Comparison of ENCODE assay signal across 7 cellular contexts in genomic region chr5:180500300-180500699, GRCh38. TPM values are rescaled to one million over a fixed set of nuclear protein-coding genes. Genes with fewer than 3 reads are reported as not detected.
DNase-seq lines count a peak whose midpoint lies in the region; ATAC-seq, FAIRE-seq and TF ChIP-seq lines count a peak whose summit lies in the region.
"Not testable (repeated sequence)": the region's sequence is repeated elsewhere in the genome, so short reads cannot be mapped to it uniquely, and the experiment has no call there.

No MANE protein-coding gene starts in this region.

- 86% methylated on average over 9 of the region's 9 CpGs for WGBS in A549 (ENCODE audit: missing lambda C conversion rate)
- 92 to 93% methylated on average over 3 to 9 of the region's 9 CpGs for WGBS in endodermal cell (ENCODE audit: insufficient coverage in 1 of 2, insufficient read length in 1 of 2), 2 experiments
- 97% methylated on average over 9 of the region's 9 CpGs for WGBS in HepG2 (ENCODE audit: low lambda C conversion rate)

- not testable (repeated sequence) for TF ChIP-seq EP300 in A549 (IDR thresholded peaks at IDR 0.05); HepG2 (IDR thresholded peaks at IDR 0.05; ENCODE audit: low read depth in 2 of 2, low read length in 2 of 2); HepG2 (CRISPR knock-in tag; IDR thresholded peaks at IDR 0.05; ENCODE audit: borderline replicate concordance)

- not testable (repeated sequence) for H3K9ac ChIP-seq in DND-41 (ENCODE audit: low read depth, low read length); endodermal cell (ENCODE audit: extremely low read depth, low read length, poor library complexity, severe bottlenecking); HepG2 (ENCODE audit: insufficient read depth, low read depth, low read length)

- H3K27ac ChIP-seq in A549; DND-41 (ENCODE audit: low read length); OCI-LY7 (ENCODE audit: low read depth, low read length, poor library complexity, severe bottlenecking); VCaP; endodermal cell (ENCODE audit: low read depth, low read length); HepG2 (ENCODE audit: extremely low read length, insufficient read depth, low read length): not testable (repeated sequence)

- TF ChIP-seq CTCF in A549 (IDR thresholded peaks at IDR 0.05): peak; percentile 20; the same call in 1 of the 3 replicates
- TF ChIP-seq CTCF in DND-41 (IDR thresholded peaks at IDR 0.05; ENCODE audit: borderline replicate concordance, extremely low read depth, low read length, poor library complexity, severe bottlenecking); HepG2 (CRISPR knock-in tag; IDR thresholded peaks at IDR 0.05): not testable (repeated sequence)
- peak; percentile 59 for TF ChIP-seq CTCF in OCI-LY7 (conservative IDR thresholded peaks at IDR 0.05; ENCODE audit: low read length)
- TF ChIP-seq CTCF in VCaP (conservative IDR thresholded peaks at IDR 0.05): 0 out of 2 replicates have a peak, but pooled peaks have one; percentile 28
- peak; percentile 25 for TF ChIP-seq CTCF in endodermal cell (conservative IDR thresholded peaks at IDR 0.05)

- not testable (repeated sequence) for H3K27me3 Mint-ChIP-seq in endodermal cell (ENCODE audit: insufficient read depth)

- peaks cover 43% of the 10 kb centered on the region for H3K36me3 Mint-ChIP-seq in endodermal cell (ENCODE audit: low read depth)

- H3K36me3 ChIP-seq in DND-41 (ENCODE audit: insufficient read depth, low read length): peaks cover 64% of the 10 kb centered on the region
- peaks cover 88% of the 10 kb centered on the region for H3K36me3 ChIP-seq in OCI-LY7 (ENCODE audit: insufficient read depth, low read length)
- H3K36me3 ChIP-seq in endodermal cell (ENCODE audit: control insufficient read depth, insufficient read depth, low read length): peaks cover 43% of the 10 kb centered on the region
- H3K36me3 ChIP-seq in HepG2 (replicated peaks in 1 of 2; ENCODE audit: control insufficient read depth in 1 of 2, insufficient read depth in 2 of 2, low read length in 2 of 2): not testable (repeated sequence)

- CTCF ChIA-PET in A549 (lab: Yijun Ruan, JAX) (interaction anchor here (0.9 to 2.2 kb wide), 4 partner anchors 12 to 207 kb away, joined by 4 to 8 read pairs (median 4); no protein-coding TSS in a partner anchor), HEK293T (lab: Yijun Ruan, JAX) (interaction anchor here (0.7 to 1.4 kb wide), 3 partner anchors 17 to 42 kb away, joined by 3 to 6 read pairs (median 3); no protein-coding TSS in a partner anchor)
- CTCF ChIA-PET in OCI-LY7 (lab: Charles Lee; ENCODE audit: unreplicated experiment); HepG2 (lab: Yijun Ruan, JAX; ENCODE audit: low intra/inter-chr PET ratio, low total read pairs): not testable (repeated sequence)

- not testable (repeated sequence) for H3K9me2 ChIP-seq in OCI-LY7 (ENCODE audit: insufficient read depth, low read length)

- H3K9me3 Mint-ChIP-seq in endodermal cell: not testable (repeated sequence)

- peaks cover 17% of the 10 kb centered on the region for H3K4me1 Mint-ChIP-seq in endodermal cell

- peaks cover 76% of the 10 kb centered on the region for H4K20me1 ChIP-seq in DND-41 (ENCODE audit: insufficient read depth, low read length)
- H4K20me1 ChIP-seq in OCI-LY7 (ENCODE audit: insufficient read depth, low read length): peaks cover 28% of the 10 kb centered on the region
- H4K20me1 ChIP-seq in HepG2 (ENCODE audit: insufficient read depth, low read length): peaks cover 36% of the 10 kb centered on the region

- in situ Hi-C loops in HepG2 (cut with HindIII; ENCODE audit: extremely low pct_ligation_motif_present, low pct_unique_long_range_greater_than_20kb): not testable (repeated sequence)

- TF ChIP-seq RAD21 in A549 (conservative IDR thresholded peaks at IDR 0.05 in 1 of 2, IDR thresholded peaks at IDR 0.05 in 1 of 2); HepG2 (CRISPR knock-in tag; IDR thresholded peaks at IDR 0.05): not testable (repeated sequence)

- not testable (repeated sequence) for TF ChIP-seq POLR2A in A549 (IDR thresholded peaks at IDR 0.05; ENCODE audit: low read length); HepG2 (IDR thresholded peaks at IDR 0.05; ENCODE audit: insufficient read depth in 1 of 2, low read depth in 2 of 2, low read length in 2 of 2)

- not testable (repeated sequence) for BruUV-seq in OCI-LY7 (replicated peaks; lab: Mats Ljungman, UMichigan); HepG2 (replicated peaks; lab: Mats Ljungman, UMichigan)

- DNase-seq in A549 (ENCODE audit: low read depth in 1 of 2, low spot score in 1 of 2); HEK293T (ENCODE audit: extremely low spot score); OCI-LY7 (ENCODE audit: low spot score); HepG2 (ENCODE audit: low spot score): not testable (repeated sequence)
- DNase-seq in DND-41 (peak; percentile 28), endodermal cell (peak; percentile 52)

- not testable (repeated sequence) for H2AFZ ChIP-seq in DND-41 (ENCODE audit: low read depth, low read length); OCI-LY7 (ENCODE audit: low read length); HepG2 (ENCODE audit: low read length)

- POLR2A ChIA-PET in A549 (lab: Yijun Ruan, JAX): interaction anchor here (0.6 kb wide), 1 partner anchor 20 kb away, joined by 3 read pairs; no protein-coding TSS in a partner anchor
- POLR2A ChIA-PET in HEK293T (lab: Yijun Ruan, JAX); OCI-LY7 (lab: Charles Lee); HepG2 (lab: Yijun Ruan, JAX): not testable (repeated sequence)

- H3K79me2 ChIP-seq in DND-41 (ENCODE audit: insufficient read depth, low read length) (peaks cover 100% of the 10 kb centered on the region), OCI-LY7 (ENCODE audit: insufficient read depth, low read depth, low read length) (peaks cover 93% of the 10 kb centered on the region), HepG2 (ENCODE audit: insufficient read depth, low read length) (peaks cover 84% of the 10 kb centered on the region)

- not testable (repeated sequence) for H3K4me3 Mint-ChIP-seq in endodermal cell

- not testable (repeated sequence) for H3K27ac Mint-ChIP-seq in endodermal cell

- not testable (repeated sequence) for FAIRE-seq in A549 (lab: Jason Lieb, UNC); HepG2 (lab: Jason Lieb, UNC)

- H3K4me3 ChIP-seq in A549; DND-41 (ENCODE audit: low read depth in 1 of 2, low read length in 2 of 2); OCI-LY7 (ENCODE audit: low read depth, low read length, poor library complexity, severe bottlenecking); endodermal cell (ENCODE audit: low read length); HepG2 (replicated peaks in 1 of 3; ENCODE audit: insufficient read depth in 1 of 3, low read depth in 2 of 3, low read length in 3 of 3): not testable (repeated sequence)

- H3K4me2 ChIP-seq in A549; DND-41 (ENCODE audit: insufficient read depth, low read length); OCI-LY7 (ENCODE audit: low read length); HepG2 (ENCODE audit: low read depth, low read length): not testable (repeated sequence)

- peak in 1 of 2 experiments; percentile 45; a peak in 1 of 6 replicates for ATAC-seq in A549
- not testable (repeated sequence) for ATAC-seq in DND-41 (ENCODE audit: insufficient read depth, low read depth); HepG2

- H3K9me3 ChIP-seq in A549; DND-41 (ENCODE audit: insufficient read depth, low read length, severe bottlenecking); OCI-LY7 (ENCODE audit: low read length); endodermal cell (ENCODE audit: control insufficient read depth, low read length); HepG2 (ENCODE audit: low read length): not testable (repeated sequence)

- H3K4me1 ChIP-seq in A549 (peaks cover 14% of the 10 kb centered on the region), DND-41 (ENCODE audit: insufficient read depth, low read length) (peaks cover 19% of the 10 kb centered on the region), OCI-LY7 (ENCODE audit: insufficient read depth, low read length, poor library complexity, severe bottlenecking) (peaks cover 13% of the 10 kb centered on the region), HepG2 (ENCODE audit: insufficient read depth, low read length) (peaks cover 46% of the 10 kb centered on the region)
- not testable (repeated sequence) for H3K4me1 ChIP-seq in endodermal cell (ENCODE audit: control insufficient read depth, insufficient read depth, low read length)

- not testable (repeated sequence) for H3K27me3 ChIP-seq in DND-41 (ENCODE audit: insufficient read depth, low read length, poor library complexity); endodermal cell (ENCODE audit: control insufficient read depth, insufficient read depth, low read length, poor library complexity, severe bottlenecking); HepG2 (ENCODE audit: control insufficient read depth in 1 of 2, insufficient read depth in 2 of 2, low read length in 2 of 2)

- intact Hi-C loops in OCI-LY7 (cut with micrococcal nuclease; ENCODE audit: unreplicated experiment); HepG2 (cut with micrococcal nuclease; ENCODE audit: unreplicated experiment): not testable (repeated sequence)

RNA-seq across cellular contexts. Expression of gene CNOT6, which starts 6.1 kb away (rescaled TPM):
- 28.5 and 31.9 TPM in 2 replicates for polyA plus RNA-seq in A549 (2011; rRNA removed)
- polyA plus RNA-seq in A549 (2012; cell fraction: cytosol; rRNA removed): 11.3 and 14.4 TPM in 2 replicates
- 6.3 and 7.7 TPM in 2 replicates for polyA plus RNA-seq in A549 (2012; cell fraction: nucleus; rRNA removed)
- 16.9 to 18.2 TPM (median 18.1 TPM) in 3 replicates for polyA plus RNA-seq in A549 (2017; fragmentation: RNase III; extraction: RNeasy Plus Mini Kit Qiagen cat#74134 plus additional on column Dnase treatment)
- 14.3 and 15.2 TPM in 2 replicates for polyA minus RNA-seq in A549 (2011; rRNA and poly(A)+ RNA removed)
- total RNA-seq in OCI-LY7 (2014; rRNA removed; shearing (Covaris generic)): 9.4 and 9.8 TPM in 2 replicates
- total RNA-seq in OCI-LY7 (2022): 30.1 and 34.0 TPM in 2 replicates
- 10 to 100 TPM; 40.4 to 42.9 TPM for total RNA-seq in endodermal cell
- 43.1 TPM for polyA plus RNA-seq in endodermal cell (2013, experiment 1 of 2)
- 44.9 TPM for polyA plus RNA-seq in endodermal cell (2013, experiment 2 of 2)
- 8.8 and 20.9 TPM in 2 replicates for total RNA-seq in HepG2 (2016; rRNA removed; fragmentation: Illumina TruSeq; extraction: Trizol)
- 4.0 and 5.8 TPM in 2 replicates for total RNA-seq in HepG2 (2016; cell fraction: cytosol; rRNA removed; fragmentation: Illumina TruSeq; extraction: Trizol; ENCODE audit: low read depth)
- total RNA-seq in HepG2 (2016; cell fraction: insoluble cytoplasmic fraction; rRNA removed; fragmentation: Illumina TruSeq; extraction: Trizol): 8.8 and 21.7 TPM in 2 replicates
- total RNA-seq in HepG2 (2016; cell fraction: membrane; rRNA removed; fragmentation: Illumina TruSeq; extraction: Trizol): 12.3 and 13.7 TPM in 2 replicates
- total RNA-seq in HepG2 (2016; cell fraction: nucleus; rRNA removed; fragmentation: Illumina TruSeq; extraction: Trizol): 13.5 and 15.2 TPM in 2 replicates
- polyA plus RNA-seq in HepG2 (2011; rRNA removed): 8.2 and 9.1 TPM in 2 replicates
- polyA plus RNA-seq in HepG2 (2011; cell fraction: cytosol; rRNA removed): 4.1 and 6.7 TPM in 2 replicates
- polyA plus RNA-seq in HepG2 (2011; cell fraction: nucleus; rRNA removed): 4.3 and 5.9 TPM in 2 replicates
- 9.5 and 13.5 TPM in 2 replicates for polyA plus RNA-seq in HepG2 (2012)
- 1.5 and 2.1 TPM in 2 replicates for polyA plus RNA-seq in HepG2 (2016; cell fraction: cytosol; fragmentation: Illumina TruSeq; extraction: Trizol; ENCODE audit: low read depth)
- 22.1 and 25.0 TPM in 2 replicates for polyA plus RNA-seq in HepG2 (2016; cell fraction: insoluble cytoplasmic fraction; fragmentation: Illumina TruSeq; extraction: Trizol; ENCODE audit: low read depth)
- polyA plus RNA-seq in HepG2 (2016; cell fraction: membrane; fragmentation: Illumina TruSeq; extraction: Trizol; ENCODE audit: low read depth): 8.3 and 8.5 TPM in 2 replicates
- polyA plus RNA-seq in HepG2 (2016; cell fraction: nucleus; fragmentation: Illumina TruSeq; extraction: Trizol; ENCODE audit: insufficient read depth, low read depth): 17.3 and 18.4 TPM in 2 replicates
- 7.4 and 18.7 TPM in 2 replicates for polyA minus RNA-seq in HepG2 (2011; rRNA and poly(A)+ RNA removed; ENCODE audit: low replicate concordance)
- polyA minus RNA-seq in HepG2 (2011; cell fraction: cytosol; rRNA and poly(A)+ RNA removed): 8.8 and 11.2 TPM in 2 replicates
- polyA minus RNA-seq in HepG2 (2011; cell fraction: nucleus; rRNA and poly(A)+ RNA removed): 13.7 and 17.5 TPM in 2 replicates
